21 cellular contexts compared by ENCODE assay signal in genomic region chr1:85379203-85380136, GRCh38.
DNase-seq lines count a peak whose midpoint lies in the region; ATAC-seq and TF ChIP-seq lines count a peak whose summit lies in the region.
"Had no signal": no experiment of that assay in that cellular context is flagged by ENCODE, and none has a peak within 500 bp of the region (broad histone marks: within the 10 kb centered on the region; RNA-seq: fewer than 3 reads in every experiment).

No MANE protein-coding gene starts in this region.

- H4K20me1 ChIP-seq in PC-9 (ENCODE audit: insufficient read depth), result no peaks in the 10 kb centered on the region

- intact Hi-C loops in psoas muscle (cut with DNase I), result loop anchor here in 1 of 2 donors (5.0 kb wide), 1 partner anchor 37 kb away; no protein-coding TSS in a partner anchor
- intact Hi-C loops in PC-9 (cut with micrococcal nuclease; ENCODE audit: unreplicated experiment), result no loop called here

- WGBS in psoas muscle, 3 donors, result 66 to 72% (median 69%) methylated on average over 4 of the region's 4 CpGs

- POLR2A ChIA-PET in PC-9 (lab: Charles Lee; ENCODE audit: unreplicated experiment), result interaction anchor here (0.7 kb wide), 1 partner anchor 20 kb away, joined by 3 read pairs; no protein-coding TSS in a partner anchor

- no peaks in the 10 kb centered on the region for H3K9me2 ChIP-seq in PC-9 (ENCODE audit: insufficient read depth)

- H3K4me2 ChIP-seq in PC-9, result no peak overlapping the region
- H3K4me2 ChIP-seq: GM23338 had no signal

- H3K4me3 ChIP-seq in choroid plexus epithelial cell (ENCODE audit: low read depth, low read length) (no peak overlapping the region), psoas muscle (peak overlapping the region; percentile 5), PC-9 (no peak overlapping the region)
- H3K4me3 ChIP-seq: ascending aorta, dorsolateral prefrontal cortex, GM23338, thoracic aorta had no signal

- H2AFZ ChIP-seq in PC-9, result no peak overlapping the region
- H2AFZ ChIP-seq: GM23338 had no signal

- H3K36me3 ChIP-seq in psoas muscle (ENCODE audit: insufficient read depth in 1 of 2, low read depth in 1 of 2) (no peaks in the 10 kb centered on the region), PC-9 (ENCODE audit: low read depth) (no peaks in the 10 kb centered on the region)
- H3K36me3 ChIP-seq: ascending aorta, thoracic aorta had no signal

- H3K79me2 ChIP-seq in PC-9 (ENCODE audit: low read depth), result peaks cover 22% of the 10 kb centered on the region; the same call in 1 of the 2 replicates

- peak; percentile 68 to 75 (median 72) for ATAC-seq in psoas muscle
- ATAC-seq: activated CD8-positive, alpha-beta T cell treated with anti-CD3 and anti-CD28 coated beads for 36 hours; activated naive CD4-positive, alpha-beta T cell treated with anti-CD3 and anti-CD28 coated beads, Interleukin-2, amount 50 U/mL, for 72 hours; GM23338; stimulated activated naive CD8-positive, alpha-beta T cell treated with anti-CD3 and anti-CD28 coated beads, Interleukin-15, Interleukin-2, amounts not matched to agents 100 U/mL and 50 U/mL, for 24 hours had no signal

- H3K27ac ChIP-seq in psoas muscle (peak overlapping the region; percentile 43), PC-9 (no peak overlapping the region)
- H3K27ac ChIP-seq: ascending aorta, C4-2B, dorsolateral prefrontal cortex, thoracic aorta had no signal

- H3K27me3 ChIP-seq in psoas muscle (ENCODE audit: insufficient read depth in 3 of 3, low read length in 2 of 3) (no peaks in the 10 kb centered on the region), PC-9 (ENCODE audit: insufficient read depth, low read depth) (no peaks in the 10 kb centered on the region)
- H3K27me3 ChIP-seq: ascending aorta, dorsolateral prefrontal cortex had no signal

- H3K4me1 ChIP-seq in psoas muscle (peaks cover 14% of the 10 kb centered on the region), PC-9 (replicated peaks; ENCODE audit: insufficient read depth) (peaks cover 5% of the 10 kb centered on the region)

- no TSS peak for BruUV-seq in PC-9 (replicated peaks; lab: Mats Ljungman, UMichigan)

- H3F3A ChIP-seq in PC-9 (ENCODE audit: insufficient read depth, low read depth), result peaks cover under 1% of the 10 kb centered on the region; the same call in 1 of the 2 replicates

- TF ChIP-seq CTCF in choroid plexus epithelial cell (conservative IDR thresholded peaks at IDR 0.05; ENCODE audit: low read depth, low read length), result no peak
- TF ChIP-seq CTCF in psoas muscle (IDR thresholded peaks at IDR 0.05), result no peak
- no peak for TF ChIP-seq CTCF in PC-9 (conservative IDR thresholded peaks at IDR 0.05)

- CTCF ChIA-PET in PC-9 (lab: Charles Lee), result interaction anchor here (0.5 kb wide), 1 partner anchor 201 kb away, joined by 7 read pairs; no protein-coding TSS in a partner anchor

- H3K9me3 ChIP-seq in psoas muscle (peaks cover 3% of the 10 kb centered on the region), PC-9 (ENCODE audit: insufficient read depth, low read depth) (peaks cover 10% of the 10 kb centered on the region)

- DNase-seq in NCI-H446 treated with DMSO at 0.1 percent for 48 hours (lab: John Stamatoyannopoulos, UW) (peak; percentile 15), choroid plexus epithelial cell (ENCODE audit: low read depth) (peak; percentile 26), left kidney (ENCODE audit: low read depth, low spot score) (peak; percentile 43), psoas muscle (no peak), NCI-H774 (lab: John Stamatoyannopoulos, UW) (no peak), PC-9 (no peak), GM19240 (ENCODE audit: insufficient read length, low spot score) (no peak)
- DNase-seq: activated CD8-positive, alpha-beta T cell treated with anti-CD3 and anti-CD28 coated beads for 36 hours; dorsolateral prefrontal cortex; KBM-7; kidney; MM.1S; NCI-H2029 treated with DMSO at 0.1 percent for 48 hours; NCI-H226; stimulated activated naive CD8-positive, alpha-beta T cell treated with anti-CD3 and anti-CD28 coated beads, Interleukin-15, Interleukin-2, amounts not matched to agents 100 U/mL and 50 U/mL, for 24 hours; T-helper 2 cell had no signal

Comparison
In these comparisons a context has a peak if more than half of its experiments do, and no peak if none do; other contexts are left out.
1. DNase-seq: peak in NCI-H446 treated with DMSO at 0.1 percent for 48 hours (single experiment), choroid plexus epithelial cell (single experiment) and left kidney (single experiment); none in psoas muscle (0 of 2), NCI-H774 (single experiment), PC-9 (0 of 2) and GM19240 (single experiment).